17 cellular contexts compared by ENCODE assay signal in genomic region chr19:13045812-13046211, GRCh38. TPM values are rescaled to one million over a fixed set of nuclear protein-coding genes. Genes with fewer than 3 reads are reported as not detected.
A peak's percentile ranks its signal among the peaks of the same experiment; 100 is the strongest.
DNase-seq lines count a peak whose midpoint lies in the region; ATAC-seq and TF ChIP-seq lines count a peak whose summit lies in the region.
"Had no signal": no experiment of that assay in that cellular context is flagged by ENCODE, and none has a peak within 500 bp of the region (broad histone marks: within the 10 kb centered on the region; RNA-seq: fewer than 3 reads in every experiment).

No MANE protein-coding gene starts in this region.

- H3K9ac ChIP-seq in skeletal muscle tissue (ENCODE audit: low read depth in 1 of 3, low read length in 3 of 3): peak overlapping the region in 2 of 3 donors; percentile 35 to 51

- no peaks in the 10 kb centered on the region for H3K36me3 Mint-ChIP-seq in GM23338 (ENCODE audit: low read depth)

- no peaks in the 10 kb centered on the region for H4K20me1 ChIP-seq in GM23338 (replicated peaks; ENCODE audit: insufficient read depth)

- H3K9me3 Mint-ChIP-seq in GM23338: no peaks in the 10 kb centered on the region

- 85% methylated on average over 4 of the region's 4 CpGs for WGBS in esophagus muscularis mucosa

- no peak overlapping the region for H2AFZ ChIP-seq in GM23338

- H3K4me1 ChIP-seq in right atrium auricular region (peaks cover 0 to 72% of the 10 kb centered on the region in 2 donors), esophagus muscularis mucosa (peaks cover 65 to 92% (median 86%) of the 10 kb centered on the region in 4 donors), skeletal muscle tissue (ENCODE audit: control insufficient read depth in 3 of 3, insufficient read depth in 3 of 3, low read length in 3 of 3) (peaks cover 83 to 92% (median 90%) of the 10 kb centered on the region in 3 donors), GM23338 (ENCODE audit: insufficient read depth) (0 out of 2 replicates have a peak, but pooled peaks cover 3% of the 10 kb centered on the region)
- H3K4me1 ChIP-seq: A549 had no signal

- peaks cover 8% of the 10 kb centered on the region for H3K4me1 Mint-ChIP-seq in GM23338

- H3K4me2 ChIP-seq in GM23338: no peak overlapping the region
- H3K4me2 ChIP-seq: A549 had no signal

- DNase-seq in left ventricle myocardium superior (no peak), right atrium auricular region (ENCODE audit: low spot score) (no peak), esophagus muscularis mucosa (ENCODE audit: extremely low spot score) (no peak), anterior cingulate cortex (lab: John Stamatoyannopoulos, UW) (no peak), GM23338 (ENCODE audit: low spot score) (no peak)
- no peak for DNase-seq in NK-92 treated with Interleukin-12 subunit alpha and Interleukin-12 subunit beta, amount 100 ng/mL, for 24 hours (lab: John Stamatoyannopoulos, UW)
- DNase-seq: Caco-2, DMS53, HCEC 1CT, Karpas-422, NCI-H1417, NCI-H2029 treated with DMSO at 0.1 percent for 48 hours, NCI-H510A treated with DMSO at 0.1 percent for 48 hours had no signal

- peak; percentile 16 for ATAC-seq in left ventricle myocardium superior
- no peak for ATAC-seq in GM19397 (IDR thresholded peaks at IDR 0.05; ENCODE audit: unreplicated experiment)
- no peak for ATAC-seq in GM23338
- ATAC-seq: A549 had no signal

- intact Hi-C loops in left ventricle myocardium superior (cut with micrococcal nuclease): no loop called here
- intact Hi-C loops in esophagus muscularis mucosa (cut with DNase I): no loop called here

- H3K27me3 Mint-ChIP-seq in GM23338 (ENCODE audit: insufficient read depth, low read depth, poor library complexity): peaks cover 66% of the 10 kb centered on the region

- no peak overlapping the region for H3K4me3 Mint-ChIP-seq in GM23338

- no peaks in the 10 kb centered on the region for H3K9me3 ChIP-seq in right atrium auricular region
- no peaks in the 10 kb centered on the region for H3K9me3 ChIP-seq in esophagus muscularis mucosa
- no peaks in the 10 kb centered on the region for H3K9me3 ChIP-seq in skeletal muscle tissue (ENCODE audit: control insufficient read depth in 3 of 3, low read length in 3 of 3)
- H3K9me3 ChIP-seq: A549, Caco-2 had no signal

- no peak for TF ChIP-seq EP300 in esophagus muscularis mucosa (IDR thresholded peaks at IDR 0.05)

- H3K4me3 ChIP-seq in right atrium auricular region (no peak overlapping the region), esophagus muscularis mucosa (no peak overlapping the region), skeletal muscle tissue (ENCODE audit: low read length in 3 of 3) (peak overlapping the region in 1 of 3 donors; percentile 27), GM23338 (no peak overlapping the region)
- H3K4me3 ChIP-seq: A549 had no signal

- no peaks in the 10 kb centered on the region for H3K27me3 ChIP-seq in right atrium auricular region
- no peaks in the 10 kb centered on the region for H3K27me3 ChIP-seq in esophagus muscularis mucosa
- no peaks in the 10 kb centered on the region for H3K27me3 ChIP-seq in skeletal muscle tissue (ENCODE audit: control insufficient read depth in 3 of 3, insufficient read depth in 3 of 3, low read length in 3 of 3)
- H3K27me3 ChIP-seq in GM23338 (ENCODE audit: insufficient read depth): peaks cover 56% of the 10 kb centered on the region

- TF ChIP-seq CTCF in right atrium auricular region (IDR thresholded peaks at IDR 0.05) (no peak), esophagus muscularis mucosa (IDR thresholded peaks at IDR 0.05) (no peak), GM23338 (conservative IDR thresholded peaks at IDR 0.05; ENCODE audit: low read depth in 2 of 2) (no peak)

- H3K9me2 ChIP-seq in GM23338 (ENCODE audit: insufficient read depth): no peaks in the 10 kb centered on the region

- peak overlapping the region in 1 of 2 donors; percentile 25 for H3K27ac ChIP-seq in right atrium auricular region
- H3K27ac ChIP-seq in esophagus muscularis mucosa (replicated peaks in 1 of 4): peak overlapping the region in 3 of 4 donors; percentile 28 to 65 (median 44)
- peak overlapping the region; percentile 23 for H3K27ac ChIP-seq in skeletal muscle tissue (ENCODE audit: low read depth, low read length)
- H3K27ac ChIP-seq in GM23338 (ENCODE audit: low read depth): no peak overlapping the region
- H3K27ac ChIP-seq: A549, C4-2B had no signal

- no peaks in the 10 kb centered on the region for H3K79me2 ChIP-seq in GM23338 (replicated peaks; ENCODE audit: insufficient read depth)

- H3K27ac Mint-ChIP-seq in GM23338: no peak overlapping the region

- H3K36me3 ChIP-seq in right atrium auricular region (peaks cover 7% of the 10 kb centered on the region), esophagus muscularis mucosa (peaks cover 0 to 3% (median 0%) of the 10 kb centered on the region in 4 donors), skeletal muscle tissue (ENCODE audit: control insufficient read depth in 3 of 3, insufficient read depth in 3 of 3, low read length in 3 of 3) (peaks cover 4 to 14% (median 5%) of the 10 kb centered on the region in 3 donors), GM23338 (ENCODE audit: insufficient read depth) (no peaks in the 10 kb centered on the region)

- TF ChIP-seq POLR2A in esophagus muscularis mucosa (IDR thresholded peaks at IDR 0.05; ENCODE audit: low read depth): no peak

- H3F3A ChIP-seq in GM23338 (replicated peaks; ENCODE audit: low read depth): no peaks in the 10 kb centered on the region

TF ChIP-seq in GM23338, 12 proteins besides CTCF, POLR2A, EP300 and RAD21 (continues in another document):
- TF ChIP-seq POLR2AphosphoS5 (IDR thresholded peaks at IDR 0.05; ENCODE audit: low read depth): no peak
- TF ChIP-seq STAT1 (IDR thresholded peaks at IDR 0.05; ENCODE audit: unreplicated experiment): no peak
- TF ChIP-seq NANOG (IDR thresholded peaks at IDR 0.05; ENCODE audit: borderline replicate concordance): no peak
- no peak for TF ChIP-seq EZH2phosphoT487 (IDR thresholded peaks at IDR 0.05; ENCODE audit: unreplicated experiment)
- TF ChIP-seq ZNF331 (CRISPR knock-in tag; IDR thresholded peaks at IDR 0.05; ENCODE audit: low read depth): no peak
- no peak for TF ChIP-seq EZH2 (IDR thresholded peaks at IDR 0.05; ENCODE audit: low read depth, unreplicated experiment)

RNA-seq across cellular contexts. Expression of gene NFIX, which starts 50.5 kb away (rescaled TPM):
- total RNA-seq in left ventricle myocardium superior: 171 TPM
- total RNA-seq in right atrium auricular region: 10 to 100 TPM; 56.5 to 69.8 TPM
- 100 to 1,000 TPM in 1 of 4 donors, 10 to 100 TPM in 3; 56.0 to 154 (median 79.4) TPM for total RNA-seq in esophagus muscularis mucosa
- total RNA-seq in skeletal muscle tissue: 49.1 TPM
- 0.14 and 1.2 TPM in 2 replicates for total RNA-seq in GM23338 (2014; rRNA removed; shearing (Covaris generic))
- polyA plus RNA-seq in GM23338 (2016; fragmentation: Nextera tagmentation; extraction: Ambion mirVana): 0.06 and 0.31 TPM in 2 replicates

RNA-seq across cellular contexts. Expression of gene LYL1, which starts 56.8 kb away (rescaled TPM):
- total RNA-seq in left ventricle myocardium superior (8.8 TPM), right atrium auricular region (10 to 100 TPM; 10.2 to 15.3 TPM), esophagus muscularis mucosa (10 to 100 TPM; 11.9 to 20.2 (median 17.0) TPM), skeletal muscle tissue (13.6 TPM)
- 0.47 and 2.2 TPM in 2 replicates for total RNA-seq in GM23338 (2014; rRNA removed; shearing (Covaris generic))
- 0.77 and 1.2 TPM in 2 replicates for polyA plus RNA-seq in GM23338 (2016; fragmentation: Nextera tagmentation; extraction: Ambion mirVana)

Comparison
In these comparisons a context has a peak if more than half of its experiments do, and no peak if none do; other contexts are left out.
1. RNA of gene NFIX, which starts 50.5 kb away (total RNA-seq): 171 TPM in left ventricle myocardium superior (single experiment), 56.0 to 154 TPM in esophagus muscularis mucosa, 56.5 to 69.8 TPM in right atrium auricular region and 49.1 TPM in skeletal muscle tissue (single experiment); 0.14 to 1.2 TPM in GM23338; every median in the first group is over 10 times any median in the second.